Comparison of ENCODE assay signal across 1 cellular context in the genomic region with DNA sequence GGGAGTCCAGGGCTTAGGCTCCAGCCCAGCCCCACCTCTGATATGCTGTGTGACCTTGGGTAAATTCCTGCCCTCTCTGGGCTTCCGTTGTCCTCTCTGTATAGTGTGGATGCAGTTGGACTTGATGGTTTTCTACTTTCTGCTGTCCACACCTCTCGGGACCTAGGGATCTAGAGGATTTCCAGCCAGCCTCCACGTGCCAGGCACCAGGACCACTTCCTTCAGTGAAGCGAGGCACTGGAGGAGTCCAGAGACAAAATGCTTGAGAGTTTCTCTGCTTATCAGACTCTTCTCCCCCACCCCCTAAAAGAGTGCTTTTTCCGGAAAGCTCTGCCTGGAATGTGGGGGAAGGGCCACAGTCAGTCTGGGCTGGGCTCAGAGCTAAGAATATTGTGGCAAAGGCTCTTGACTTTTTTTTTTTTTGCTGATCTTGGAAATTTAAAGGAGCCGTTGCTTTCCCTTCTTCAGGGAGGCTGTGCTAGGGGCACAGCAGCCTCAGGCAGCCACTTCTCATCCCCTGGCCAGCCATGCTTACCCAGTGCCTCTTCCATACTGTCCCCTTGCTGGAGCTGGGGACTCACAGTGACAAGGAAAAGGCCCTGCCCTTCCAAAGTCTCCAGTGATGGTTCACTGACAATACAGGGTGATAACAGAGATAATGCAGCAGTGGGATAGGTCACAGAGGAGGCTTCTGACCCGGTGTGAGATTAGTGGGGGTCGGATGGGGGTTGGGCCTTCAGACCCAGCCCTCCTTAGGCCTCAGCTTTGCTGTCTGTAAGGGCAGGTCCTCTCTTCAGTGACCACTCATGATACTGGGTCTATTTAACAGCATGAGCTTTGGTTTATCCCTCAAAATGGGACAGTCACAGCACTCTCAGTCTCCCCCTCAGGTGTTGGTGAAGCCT.
TF ChIP-seq lines count a peak whose summit lies in the region.

No MANE protein-coding gene starts in this region.

TF ChIP-seq in K562, 482 proteins besides CTCF, POLR2A, EP300 and RAD21 (continued from another document and continues in another):
- TF ChIP-seq, protein P1, sequence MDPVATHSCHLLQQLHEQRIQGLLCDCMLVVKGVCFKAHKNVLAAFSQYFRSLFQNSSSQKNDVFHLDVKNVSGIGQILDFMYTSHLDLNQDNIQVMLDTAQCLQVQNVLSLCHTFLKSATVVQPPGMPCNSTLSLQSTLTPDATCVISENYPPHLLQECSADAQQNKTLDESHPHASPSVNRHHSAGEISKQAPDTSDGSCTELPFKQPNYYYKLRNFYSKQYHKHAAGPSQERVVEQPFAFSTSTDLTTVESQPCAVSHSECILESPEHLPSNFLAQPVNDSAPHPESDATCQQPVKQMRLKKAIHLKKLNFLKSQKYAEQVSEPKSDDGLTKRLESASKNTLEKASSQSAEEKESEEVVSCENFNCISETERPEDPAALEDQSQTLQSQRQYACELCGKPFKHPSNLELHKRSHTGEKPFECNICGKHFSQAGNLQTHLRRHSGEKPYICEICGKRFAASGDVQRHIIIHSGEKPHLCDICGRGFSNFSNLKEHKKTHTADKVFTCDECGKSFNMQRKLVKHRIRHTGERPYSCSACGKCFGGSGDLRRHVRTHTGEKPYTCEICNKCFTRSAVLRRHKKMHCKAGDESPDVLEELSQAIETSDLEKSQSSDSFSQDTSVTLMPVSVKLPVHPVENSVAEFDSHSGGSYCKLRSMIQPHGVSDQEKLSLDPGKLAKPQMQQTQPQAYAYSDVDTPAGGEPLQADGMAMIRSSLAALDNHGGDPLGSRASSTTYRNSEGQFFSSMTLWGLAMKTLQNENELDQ (CRISPR knock-in tag; IDR thresholded peaks at IDR 0.05; ENCODE audit: borderline replicate concordance), result no peak
- TF ChIP-seq ATF7 (IDR thresholded peaks at IDR 0.05), result no peak
- TF ChIP-seq STAT5A (IDR thresholded peaks at IDR 0.05; ENCODE audit: borderline replicate concordance, low read length), result no peak
- no peak for TF ChIP-seq FOXK1 (CRISPR knock-in tag; IDR thresholded peaks at IDR 0.05; ENCODE audit: borderline replicate concordance)
- peak; percentile 34; the same call in 1 of the 2 replicates for TF ChIP-seq JUND (IDR thresholded peaks at IDR 0.05; ENCODE audit: borderline replicate concordance, low read depth, low read length)
- no peak; the same call in 2 of the 3 replicates for TF ChIP-seq JUND (tag; IDR thresholded peaks at IDR 0.05; ENCODE audit: borderline replicate concordance, low read depth, low read length)
- no peak for TF ChIP-seq ATF1 (CRISPR knock-in tag; IDR thresholded peaks at IDR 0.05)
- peak; percentile 39; the same call in 1 of the 2 replicates for TF ChIP-seq ATF1 (tag; IDR thresholded peaks at IDR 0.05)
- TF ChIP-seq, protein P2, sequence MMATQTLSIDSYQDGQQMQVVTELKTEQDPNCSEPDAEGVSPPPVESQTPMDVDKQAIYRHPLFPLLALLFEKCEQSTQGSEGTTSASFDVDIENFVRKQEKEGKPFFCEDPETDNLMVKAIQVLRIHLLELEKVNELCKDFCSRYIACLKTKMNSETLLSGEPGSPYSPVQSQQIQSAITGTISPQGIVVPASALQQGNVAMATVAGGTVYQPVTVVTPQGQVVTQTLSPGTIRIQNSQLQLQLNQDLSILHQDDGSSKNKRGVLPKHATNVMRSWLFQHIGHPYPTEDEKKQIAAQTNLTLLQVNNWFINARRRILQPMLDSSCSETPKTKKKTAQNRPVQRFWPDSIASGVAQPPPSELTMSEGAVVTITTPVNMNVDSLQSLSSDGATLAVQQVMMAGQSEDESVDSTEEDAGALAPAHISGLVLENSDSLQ (IDR thresholded peaks at IDR 0.05), result peak; percentile 38; the same call in 1 of the 2 replicates
- no peak for TF ChIP-seq ZNF583 (CRISPR knock-in tag; IDR thresholded peaks at IDR 0.05)
- no peak for TF ChIP-seq HMGN3 (IDR thresholded peaks at IDR 0.05; ENCODE audit: borderline replicate concordance, extremely low read depth, insufficient read length, low read depth, low read length)
- peak in 1 of 2 experiments; percentile 65; a peak in 1 of 3 replicates for TF ChIP-seq CBX3 (IDR thresholded peaks at IDR 0.05; ENCODE audit: borderline replicate concordance in 1 of 2, low read length in 2 of 2)
- TF ChIP-seq SOX6 (IDR thresholded peaks at IDR 0.05), result peak; percentile 39; the same call in 1 of the 2 replicates
- TF ChIP-seq POLR2AphosphoS2 (IDR thresholded peaks at IDR 0.05; ENCODE audit: low read length), result no peak
- 0 out of 2 replicates have a peak, but pooled peaks have one; percentile 13 for TF ChIP-seq CXXC5 (CRISPR knock-in tag; IDR thresholded peaks at IDR 0.05)
- TF ChIP-seq, protein P3, sequence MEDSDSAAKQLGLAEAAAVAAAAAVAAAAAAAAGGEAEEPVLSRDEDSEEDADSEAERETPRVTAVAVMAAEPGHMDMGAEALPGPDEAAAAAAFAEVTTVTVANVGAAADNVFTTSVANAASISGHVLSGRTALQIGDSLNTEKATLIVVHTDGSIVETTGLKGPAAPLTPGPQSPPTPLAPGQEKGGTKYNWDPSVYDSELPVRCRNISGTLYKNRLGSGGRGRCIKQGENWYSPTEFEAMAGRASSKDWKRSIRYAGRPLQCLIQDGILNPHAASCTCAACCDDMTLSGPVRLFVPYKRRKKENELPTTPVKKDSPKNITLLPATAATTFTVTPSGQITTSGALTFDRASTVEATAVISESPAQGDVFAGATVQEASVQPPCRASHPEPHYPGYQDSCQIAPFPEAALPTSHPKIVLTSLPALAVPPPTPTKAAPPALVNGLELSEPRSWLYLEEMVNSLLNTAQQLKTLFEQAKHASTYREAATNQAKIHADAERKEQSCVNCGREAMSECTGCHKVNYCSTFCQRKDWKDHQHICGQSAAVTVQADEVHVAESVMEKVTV (CRISPR knock-in tag; IDR thresholded peaks at IDR 0.05), result no peak
- TF ChIP-seq, protein P4, sequence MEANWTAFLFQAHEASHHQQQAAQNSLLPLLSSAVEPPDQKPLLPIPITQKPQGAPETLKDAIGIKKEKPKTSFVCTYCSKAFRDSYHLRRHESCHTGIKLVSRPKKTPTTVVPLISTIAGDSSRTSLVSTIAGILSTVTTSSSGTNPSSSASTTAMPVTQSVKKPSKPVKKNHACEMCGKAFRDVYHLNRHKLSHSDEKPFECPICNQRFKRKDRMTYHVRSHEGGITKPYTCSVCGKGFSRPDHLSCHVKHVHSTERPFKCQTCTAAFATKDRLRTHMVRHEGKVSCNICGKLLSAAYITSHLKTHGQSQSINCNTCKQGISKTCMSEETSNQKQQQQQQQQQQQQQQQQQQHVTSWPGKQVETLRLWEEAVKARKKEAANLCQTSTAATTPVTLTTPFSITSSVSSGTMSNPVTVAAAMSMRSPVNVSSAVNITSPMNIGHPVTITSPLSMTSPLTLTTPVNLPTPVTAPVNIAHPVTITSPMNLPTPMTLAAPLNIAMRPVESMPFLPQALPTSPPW (CRISPR knock-in tag; IDR thresholded peaks at IDR 0.05), result peak; percentile 63
- peak; percentile 37; the same call in 1 of the 2 replicates for TF ChIP-seq NCOR1 (IDR thresholded peaks at IDR 0.05)
- peak in 1 of 2 experiments; percentile 58; a peak in 2 of 4 replicates for TF ChIP-seq MAZ (CRISPR knock-in tag; conservative IDR thresholded peaks at IDR 0.05 in 1 of 2, IDR thresholded peaks at IDR 0.05 in 1 of 2)
- TF ChIP-seq ZNF184 (CRISPR knock-in tag; IDR thresholded peaks at IDR 0.05), result no peak
- TF ChIP-seq, protein P5, sequence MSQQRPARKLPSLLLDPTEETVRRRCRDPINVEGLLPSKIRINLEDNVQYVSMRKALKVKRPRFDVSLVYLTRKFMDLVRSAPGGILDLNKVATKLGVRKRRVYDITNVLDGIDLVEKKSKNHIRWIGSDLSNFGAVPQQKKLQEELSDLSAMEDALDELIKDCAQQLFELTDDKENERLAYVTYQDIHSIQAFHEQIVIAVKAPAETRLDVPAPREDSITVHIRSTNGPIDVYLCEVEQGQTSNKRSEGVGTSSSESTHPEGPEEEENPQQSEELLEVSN (IDR thresholded peaks at IDR 0.05; ENCODE audit: borderline replicate concordance in 1 of 2, extremely low read depth in 1 of 2, insufficient read depth in 1 of 2, insufficient read length in 1 of 2, low read depth in 1 of 2, low read length in 1 of 2, poor library complexity in 1 of 2, severe bottlenecking in 1 of 2), result peak in 1 of 2 experiments; percentile 77
- TF ChIP-seq SNIP1 (IDR thresholded peaks at IDR 0.05; ENCODE audit: low read depth), result no peak
- TF ChIP-seq ZNF77 (CRISPR knock-in tag; IDR thresholded peaks at IDR 0.05), result no peak
- peak; percentile 44 for TF ChIP-seq TBP (optimal IDR thresholded peaks at IDR 0.05; ENCODE audit: low read depth, low read length)
- TF ChIP-seq, protein P6, sequence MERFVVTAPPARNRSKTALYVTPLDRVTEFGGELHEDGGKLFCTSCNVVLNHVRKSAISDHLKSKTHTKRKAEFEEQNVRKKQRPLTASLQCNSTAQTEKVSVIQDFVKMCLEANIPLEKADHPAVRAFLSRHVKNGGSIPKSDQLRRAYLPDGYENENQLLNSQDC (CRISPR knock-in tag; IDR thresholded peaks at IDR 0.05), result no peak
- TF ChIP-seq, protein P7, sequence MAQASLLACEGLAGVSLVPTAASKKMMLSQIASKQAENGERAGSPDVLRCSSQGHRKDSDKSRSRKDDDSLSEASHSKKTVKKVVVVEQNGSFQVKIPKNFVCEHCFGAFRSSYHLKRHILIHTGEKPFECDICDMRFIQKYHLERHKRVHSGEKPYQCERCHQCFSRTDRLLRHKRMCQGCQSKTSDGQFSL (CRISPR knock-in tag; IDR thresholded peaks at IDR 0.05), result no peak
- TF ChIP-seq, protein P7 (tag; IDR thresholded peaks at IDR 0.05), result no peak
- TF ChIP-seq DIDO1 (tag; IDR thresholded peaks at IDR 0.05; ENCODE audit: low read depth), result no peak
- no peak for TF ChIP-seq ZNF311 (CRISPR knock-in tag; IDR thresholded peaks at IDR 0.05)
- no peak for TF ChIP-seq BRCA1 (IDR thresholded peaks at IDR 0.05)
- no peak for TF ChIP-seq BRCA1 (CRISPR knock-in tag; IDR thresholded peaks at IDR 0.05)
- TF ChIP-seq, protein P8, sequence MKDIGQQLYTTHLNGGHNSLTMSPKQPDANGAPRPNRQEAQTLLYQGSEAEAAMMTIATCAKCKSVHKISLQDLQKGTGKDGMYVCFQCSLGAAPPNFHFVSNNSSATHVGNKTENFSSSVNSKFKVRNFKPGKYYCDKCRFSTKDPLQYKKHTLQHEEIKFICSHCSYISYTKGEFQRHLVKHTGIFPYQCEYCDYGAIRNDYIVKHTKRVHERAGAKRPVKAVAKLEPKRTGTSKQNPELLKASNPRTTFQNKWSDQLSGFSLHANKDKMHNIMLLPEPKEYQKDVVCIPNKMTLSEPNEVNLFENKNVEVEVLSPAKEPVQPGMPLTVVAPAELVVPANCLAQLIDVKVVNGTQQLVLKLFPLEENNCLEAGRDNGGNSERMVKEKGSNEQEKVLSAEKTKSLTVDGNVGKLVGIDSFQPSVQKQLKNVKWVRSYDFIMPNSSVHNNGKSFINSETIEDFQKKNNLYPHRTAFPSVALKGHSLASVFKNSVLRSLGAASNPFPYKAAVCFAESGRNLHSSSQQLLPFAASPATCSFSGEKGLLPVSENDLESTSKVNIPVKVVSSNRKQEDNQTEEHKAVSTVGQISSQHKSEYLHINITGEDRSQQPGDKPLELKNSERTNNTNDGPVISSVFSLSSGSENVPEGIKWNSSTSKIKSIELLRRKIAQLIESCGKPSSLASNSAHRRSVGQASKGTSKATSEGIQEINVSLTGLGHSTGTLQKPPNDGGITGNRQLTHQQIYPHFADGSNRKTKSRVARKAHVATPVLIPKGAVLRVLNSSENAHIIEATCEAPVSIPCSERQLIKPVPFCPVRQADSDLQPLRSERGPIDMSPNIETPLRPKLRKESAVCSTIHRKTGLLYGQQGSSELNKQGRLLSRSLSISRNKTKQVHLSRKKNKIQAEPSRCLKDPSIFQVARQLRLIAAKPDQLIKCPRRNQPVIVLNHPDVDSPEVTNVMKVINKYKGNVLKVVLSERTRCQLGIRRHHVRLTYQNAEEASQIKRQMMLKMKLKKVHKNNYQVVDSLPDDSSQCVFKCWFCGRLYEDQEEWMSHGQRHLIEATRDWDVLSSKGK (CRISPR knock-in tag; IDR thresholded peaks at IDR 0.05), result no peak
- TF ChIP-seq MAFF (IDR thresholded peaks at IDR 0.05; ENCODE audit: low read length), result peak; percentile 87
- TF ChIP-seq TAF1 (IDR thresholded peaks at IDR 0.05; ENCODE audit: control insufficient read depth, extremely low read depth, insufficient read depth, low read length, severe bottlenecking), result peak; percentile 58
- 0 out of 2 replicates have a peak, but pooled peaks have one; percentile 19 for TF ChIP-seq GATA2 (CRISPR knock-in tag; IDR thresholded peaks at IDR 0.05)
- TF ChIP-seq MTA2 (IDR thresholded peaks at IDR 0.05; ENCODE audit: low read depth), result no peak
- TF ChIP-seq ZFP1 (CRISPR knock-in tag; IDR thresholded peaks at IDR 0.05), result no peak
- TF ChIP-seq, protein P9, sequence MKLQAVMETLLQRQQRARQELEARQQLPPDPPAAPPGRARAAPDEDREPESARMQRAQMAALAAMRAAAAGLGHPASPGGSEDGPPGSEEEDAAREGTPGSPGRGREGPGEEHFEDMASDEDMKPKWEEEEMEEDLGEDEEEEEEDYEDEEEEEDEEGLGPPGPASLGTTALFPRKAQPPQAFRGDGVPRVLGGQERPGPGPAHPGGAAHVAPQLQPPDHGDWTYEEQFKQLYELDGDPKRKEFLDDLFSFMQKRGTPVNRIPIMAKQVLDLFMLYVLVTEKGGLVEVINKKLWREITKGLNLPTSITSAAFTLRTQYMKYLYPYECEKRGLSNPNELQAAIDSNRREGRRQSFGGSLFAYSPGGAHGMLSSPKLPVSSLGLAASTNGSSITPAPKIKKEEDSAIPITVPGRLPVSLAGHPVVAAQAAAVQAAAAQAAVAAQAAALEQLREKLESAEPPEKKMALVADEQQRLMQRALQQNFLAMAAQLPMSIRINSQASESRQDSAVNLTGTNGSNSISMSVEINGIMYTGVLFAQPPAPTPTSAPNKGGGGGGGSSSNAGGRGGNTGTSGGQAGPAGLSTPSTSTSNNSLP (IDR thresholded peaks at IDR 0.05; ENCODE audit: borderline replicate concordance, low read depth, low read length), result 0 out of 2 replicates have a peak, but pooled peaks have one; percentile 14
- TF ChIP-seq, protein P10, sequence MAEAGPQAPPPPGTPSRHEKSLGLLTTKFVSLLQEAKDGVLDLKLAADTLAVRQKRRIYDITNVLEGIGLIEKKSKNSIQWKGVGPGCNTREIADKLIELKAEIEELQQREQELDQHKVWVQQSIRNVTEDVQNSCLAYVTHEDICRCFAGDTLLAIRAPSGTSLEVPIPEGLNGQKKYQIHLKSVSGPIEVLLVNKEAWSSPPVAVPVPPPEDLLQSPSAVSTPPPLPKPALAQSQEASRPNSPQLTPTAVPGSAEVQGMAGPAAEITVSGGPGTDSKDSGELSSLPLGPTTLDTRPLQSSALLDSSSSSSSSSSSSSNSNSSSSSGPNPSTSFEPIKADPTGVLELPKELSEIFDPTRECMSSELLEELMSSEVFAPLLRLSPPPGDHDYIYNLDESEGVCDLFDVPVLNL (CRISPR knock-in tag; IDR thresholded peaks at IDR 0.05; ENCODE audit: low read depth), result no peak
- TF ChIP-seq MCM5 (IDR thresholded peaks at IDR 0.05; ENCODE audit: low read depth), result no peak
- TF ChIP-seq BRD9 (IDR thresholded peaks at IDR 0.05; ENCODE audit: low read depth, partially characterized antibody), result peak; percentile 99
- peak; percentile 83 for TF ChIP-seq RNF2 (IDR thresholded peaks at IDR 0.05)
- TF ChIP-seq PHF8 (IDR thresholded peaks at IDR 0.05; ENCODE audit: borderline replicate concordance, low read length), result peak; percentile 27; the same call in 1 of the 2 replicates
